In genomic region chr2:70035344-70035844, GRCh38 we compare ENCODE assay signal across 1 cellular context.
TF ChIP-seq lines count a peak whose summit lies in the region.

No MANE protein-coding gene starts in this region.

TF ChIP-seq in HepG2, 621 proteins besides CTCF, POLR2A, EP300 and RAD21 (continued from another document):
- TF ChIP-seq CBX5 (CRISPR knock-in tag; IDR thresholded peaks at IDR 0.05; ENCODE audit: borderline replicate concordance) (no peak), PAX8 (CRISPR knock-in tag; IDR thresholded peaks at IDR 0.05; ENCODE audit: borderline replicate concordance) (no peak), MIXL1 (CRISPR knock-in tag; IDR thresholded peaks at IDR 0.05) (no peak), ZNF432 (CRISPR knock-in tag; IDR thresholded peaks at IDR 0.05; ENCODE audit: borderline replicate concordance) (no peak)
- TF ChIP-seq, protein P1, sequence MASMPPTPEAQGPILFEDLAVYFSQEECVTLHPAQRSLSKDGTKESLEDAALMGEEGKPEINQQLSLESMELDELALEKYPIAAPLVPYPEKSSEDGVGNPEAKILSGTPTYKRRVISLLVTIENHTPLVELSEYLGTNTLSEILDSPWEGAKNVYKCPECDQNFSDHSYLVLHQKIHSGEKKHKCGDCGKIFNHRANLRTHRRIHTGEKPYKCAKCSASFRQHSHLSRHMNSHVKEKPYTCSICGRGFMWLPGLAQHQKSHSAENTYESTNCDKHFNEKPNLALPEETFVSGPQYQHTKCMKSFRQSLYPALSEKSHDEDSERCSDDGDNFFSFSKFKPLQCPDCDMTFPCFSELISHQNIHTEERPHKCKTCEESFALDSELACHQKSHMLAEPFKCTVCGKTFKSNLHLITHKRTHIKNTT (CRISPR knock-in tag; IDR thresholded peaks at IDR 0.05), result no peak
